Comparison of ENCODE assay signal across 27 cellular contexts in genomic region chr11:30710216-30710615, GRCh38.
DNase-seq lines count a peak whose midpoint lies in the region; ATAC-seq and TF ChIP-seq lines count a peak whose summit lies in the region.
"Had no signal": no experiment of that assay in that cellular context is flagged by ENCODE, and none has a peak within 500 bp of the region (broad histone marks: within the 10 kb centered on the region; RNA-seq: fewer than 3 reads in every experiment).

No MANE protein-coding gene starts in this region.

- H3K4me3 ChIP-seq in AG10803 (ENCODE audit: low read length): no peak overlapping the region
- no peak overlapping the region for H3K4me3 ChIP-seq in fibroblast of pulmonary artery (replicated peaks; ENCODE audit: low read depth, low read length)
- H3K4me3 ChIP-seq: adrenal gland, thyroid gland had no signal

- TF ChIP-seq CTCF in AG10803 (conservative IDR thresholded peaks at IDR 0.05; ENCODE audit: low read length): no peak
- no peak for TF ChIP-seq CTCF in fibroblast of pulmonary artery (IDR thresholded peaks at IDR 0.05; ENCODE audit: low read length, missing control alignments)

- DNase-seq in AG10803 (ENCODE audit: low read depth) (peak; percentile 0), NCI-H226 (peak; percentile 23), fibroblast of pulmonary artery (ENCODE audit: low read depth) (peak; percentile 1), putamen (ENCODE audit: low spot score) (peak; percentile 13), caudate nucleus (lab: John Stamatoyannopoulos, UW) (no peak)
- no peak for DNase-seq in stimulated activated CD4-positive, alpha-beta T cell treated with anti-CD3 and anti-CD28 coated beads, Interleukin-15, amount 100 ng/mL, for 24 hours
- DNase-seq: activated CD4-positive, alpha-beta T cell treated with anti-CD3 and anti-CD28 coated beads for 1 hour; activated CD8-positive, alpha-beta memory T cell treated with anti-CD3 and anti-CD28 coated beads, Interleukin-2, amount 50 U/mL, for 48 hours; activated CD8-positive, alpha-beta T cell treated with anti-CD3 and anti-CD28 coated beads for 36 hours; activated naive CD4-positive, alpha-beta T cell treated with anti-CD3 and anti-CD28 coated beads, Interleukin-2, amount 10 ng/mL, durations not matched to agents 7 days and 5 days; adrenal gland; C1 segment of cervical spinal cord; COR-L47; DND-41; effector CD4-positive, alpha-beta T cell; HCEC 1CT; hippocampal formation; Karpas-422; NCI-H146; NCI-H510A treated with DMSO at 0.1 percent for 48 hours; PC-3; retina; stimulated activated CD4-positive, alpha-beta T cell treated with anti-CD3 and anti-CD28 coated beads, Interleukin-2, amount 100 ng/mL, for 48 hours; stimulated activated naive CD8-positive, alpha-beta T cell treated with anti-CD3 and anti-CD28 coated beads, Interleukin-15, amount 100 ng/mL, for 72 hours; thyroid gland had no signal

- H3K27ac ChIP-seq in caudate nucleus (ENCODE audit: low read depth, low read length): no peak overlapping the region
- H3K27ac ChIP-seq: adrenal gland, thyroid gland had no signal

- ATAC-seq in GM21381 (IDR thresholded peaks at IDR 0.05; ENCODE audit: unreplicated experiment) (no peak), HG03571 (IDR thresholded peaks at IDR 0.05; ENCODE audit: unreplicated experiment) (no peak)
- ATAC-seq: activated CD8-positive, alpha-beta T cell treated with anti-CD3 and anti-CD28 coated beads for 36 hours; PC-3; stimulated activated naive CD8-positive, alpha-beta T cell treated with anti-CD3 and anti-CD28 coated beads, Interleukin-15, amount 100 ng/mL, for 72 hours had no signal

Comparison
In these comparisons a context has a peak if more than half of its experiments do, and no peak if none do; other contexts are left out.
1. DNase-seq: peak in AG10803 (single experiment), NCI-H226 (single experiment), fibroblast of pulmonary artery (single experiment) and putamen (single experiment); none in stimulated activated CD4-positive, alpha-beta T cell treated with anti-CD3 and anti-CD28 coated beads, Interleukin-15, amount 100 ng/mL, for 24 hours (single experiment) and caudate nucleus (0 of 61).